ENCODE assay signal across 10 cellular contexts in the genomic region with DNA sequence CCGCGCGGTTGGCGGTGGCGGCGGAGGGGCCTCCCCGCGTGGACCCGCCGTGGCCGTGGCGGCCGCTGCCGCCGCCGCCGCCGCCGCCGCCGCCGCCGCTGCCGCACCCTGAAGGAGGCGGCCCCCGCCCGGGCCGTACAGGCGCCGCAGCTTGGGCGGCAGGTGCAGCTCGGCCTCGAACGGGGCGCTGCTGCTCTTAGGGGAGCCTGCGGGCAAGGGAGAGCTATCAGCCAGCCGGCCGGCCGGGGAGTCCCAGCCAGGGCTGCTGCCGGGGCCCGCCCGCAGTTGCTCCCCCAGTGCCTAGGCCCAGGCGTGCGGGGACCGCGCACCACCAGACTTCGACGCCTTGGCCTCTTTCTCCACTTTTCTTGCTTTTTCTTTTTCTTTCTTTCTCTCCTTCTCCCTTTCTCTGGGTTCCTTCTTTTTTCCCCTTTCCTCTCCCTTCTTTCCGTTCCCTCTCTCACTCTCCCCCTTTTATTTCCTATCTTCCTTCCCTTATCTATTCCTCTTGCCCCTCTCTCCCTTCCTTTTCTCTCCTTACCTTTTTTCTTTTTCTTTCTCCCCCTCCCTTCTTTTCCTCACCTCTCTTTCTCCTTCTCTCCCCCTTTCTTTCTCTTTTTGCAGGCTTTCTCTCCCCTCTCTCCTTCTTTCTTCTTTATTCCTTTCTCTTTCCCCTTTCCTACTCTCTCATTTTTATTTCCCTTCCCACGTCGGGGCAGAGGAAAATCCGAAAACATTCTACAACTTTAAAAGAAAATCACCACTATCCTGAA. TPM values are rescaled to one million over a fixed set of nuclear protein-coding genes. Genes with fewer than 3 reads are reported as not detected.
DNase-seq lines count a peak whose midpoint lies in the region; ATAC-seq, FAIRE-seq and TF ChIP-seq lines count a peak whose summit lies in the region.
"Had no signal": no experiment of that assay in that cellular context is flagged by ENCODE, and none has a peak within 500 bp of the region (broad histone marks: within the 10 kb centered on the region; RNA-seq: fewer than 3 reads in every experiment).

No MANE protein-coding gene starts in this region.

- peak overlapping the region; percentile 47 for H3K27ac Mint-ChIP-seq in astrocyte (ENCODE audit: unreplicated experiment)
- no peak overlapping the region for H3K27ac Mint-ChIP-seq in stimulated activated effector memory CD8-positive, alpha-beta T cell treated with anti-CD3 and anti-CD28 coated beads, Interleukin-12 subunit alpha, Interleukin-12 subunit beta, amount 100 ng/mL, for 72 hours

- H3K4me3 Mint-ChIP-seq in activated T-cell treated with anti-CD3 and anti-CD28 coated beads, Interleukin-2, amount 50 U/mL, for 4 hours, result no peak overlapping the region
- no peak overlapping the region for H3K4me3 Mint-ChIP-seq in astrocyte (ENCODE audit: unreplicated experiment)
- H3K4me3 Mint-ChIP-seq in stimulated activated effector memory CD8-positive, alpha-beta T cell treated with anti-CD3 and anti-CD28 coated beads, Interleukin-12 subunit alpha, Interleukin-12 subunit beta, amount 100 ng/mL, for 72 hours, result peak overlapping the region; percentile 72

- H3K36me3 Mint-ChIP-seq in activated T-cell treated with anti-CD3 and anti-CD28 coated beads, Interleukin-2, amount 50 U/mL, for 4 hours (ENCODE audit: insufficient read depth), result no peaks in the 10 kb centered on the region
- no peaks in the 10 kb centered on the region for H3K36me3 Mint-ChIP-seq in astrocyte (ENCODE audit: low read depth, unreplicated experiment)
- H3K36me3 Mint-ChIP-seq in stimulated activated effector memory CD8-positive, alpha-beta T cell treated with anti-CD3 and anti-CD28 coated beads, Interleukin-12 subunit alpha, Interleukin-12 subunit beta, amount 100 ng/mL, for 72 hours, result no peaks in the 10 kb centered on the region

- peaks cover 4% of the 10 kb centered on the region for H4K20me1 ChIP-seq in astrocyte (ENCODE audit: insufficient read depth, low read length)

- H3K27ac ChIP-seq in astrocyte (ENCODE audit: low read depth, low read length) (no peak overlapping the region), WERI-Rb-1 (no peak overlapping the region), Peyer's patch (no peak overlapping the region)

- H3K9ac ChIP-seq in astrocyte (ENCODE audit: low read length), result peak overlapping the region; percentile 14

- H3K9me3 Mint-ChIP-seq in activated T-cell treated with anti-CD3 and anti-CD28 coated beads, Interleukin-2, amount 50 U/mL, for 4 hours, result no peaks in the 10 kb centered on the region
- H3K9me3 Mint-ChIP-seq in astrocyte (ENCODE audit: unreplicated experiment), result no peaks in the 10 kb centered on the region
- H3K9me3 Mint-ChIP-seq in stimulated activated effector memory CD8-positive, alpha-beta T cell treated with anti-CD3 and anti-CD28 coated beads, Interleukin-12 subunit alpha, Interleukin-12 subunit beta, amount 100 ng/mL, for 72 hours, result no peaks in the 10 kb centered on the region

- peak overlapping the region; percentile 46 for H3K4me2 ChIP-seq in astrocyte (ENCODE audit: low read length)

- no peak overlapping the region for H2AFZ ChIP-seq in astrocyte (ENCODE audit: low read depth, low read length)

- TF ChIP-seq CTCF in astrocyte (IDR thresholded peaks at IDR 0.05; ENCODE audit: insufficient read depth, low read depth, low read length) (no peak), WERI-Rb-1 (IDR thresholded peaks at IDR 0.05; ENCODE audit: low read depth, low read length) (no peak), Peyer's patch (IDR thresholded peaks at IDR 0.05) (no peak)

- peaks cover 63% of the 10 kb centered on the region for H3K27me3 Mint-ChIP-seq in activated T-cell treated with anti-CD3 and anti-CD28 coated beads, Interleukin-2, amount 50 U/mL, for 4 hours (ENCODE audit: low read depth)
- H3K27me3 Mint-ChIP-seq in astrocyte (ENCODE audit: low read depth, unreplicated experiment), result peaks cover 55% of the 10 kb centered on the region

- H3K79me2 ChIP-seq in astrocyte (ENCODE audit: insufficient read depth, low read length), result peaks cover 7% of the 10 kb centered on the region

- H3K36me3 ChIP-seq in astrocyte (ENCODE audit: insufficient read depth, low read length) (no peaks in the 10 kb centered on the region), WERI-Rb-1 (no peaks in the 10 kb centered on the region), Peyer's patch (no peaks in the 10 kb centered on the region)

- H3K27me3 ChIP-seq in astrocyte (ENCODE audit: insufficient read depth, low read length) (peaks cover 69% of the 10 kb centered on the region), WERI-Rb-1 (ENCODE audit: insufficient read depth, low read depth, severe bottlenecking) (peaks cover 93% of the 10 kb centered on the region), Peyer's patch (peaks cover 0 to 12% of the 10 kb centered on the region in 2 donors)

- H3K4me3 ChIP-seq in astrocyte (ENCODE audit: insufficient read depth, low read depth, low read length) (no peak overlapping the region), WERI-Rb-1 (ENCODE audit: low read depth, low read length) (no peak overlapping the region), Peyer's patch (no peak overlapping the region)

- H3K9me3 ChIP-seq in astrocyte (ENCODE audit: insufficient read depth, low read depth, low read length), result no peaks in the 10 kb centered on the region
- peaks cover 4% of the 10 kb centered on the region for H3K9me3 ChIP-seq in WERI-Rb-1 (ENCODE audit: severe bottlenecking)
- H3K9me3 ChIP-seq in Peyer's patch, result peaks cover 0 to 5% (median 0%) of the 10 kb centered on the region in 4 donors

- ATAC-seq in activated T-cell treated with anti-CD3 and anti-CD28 coated beads, Interleukin-2, amount 50 U/mL, for 4 hours, result peak; percentile 29 to 45
- ATAC-seq in stimulated activated effector memory CD8-positive, alpha-beta T cell treated with anti-CD3 and anti-CD28 coated beads, Interleukin-12 subunit alpha, Interleukin-12 subunit beta, amount 100 ng/mL, for 72 hours, result peak; percentile 50

- no peaks in the 10 kb centered on the region for H3K4me1 ChIP-seq in astrocyte (ENCODE audit: insufficient read depth, low read length)
- H3K4me1 ChIP-seq in Peyer's patch, result peaks cover 0 to 16% (median 0%) of the 10 kb centered on the region in 4 donors

- H3K4me1 Mint-ChIP-seq in activated T-cell treated with anti-CD3 and anti-CD28 coated beads, Interleukin-2, amount 50 U/mL, for 4 hours (ENCODE audit: low read depth), result peaks cover 10% of the 10 kb centered on the region
- H3K4me1 Mint-ChIP-seq in astrocyte (ENCODE audit: low read depth, unreplicated experiment), result peaks cover 2% of the 10 kb centered on the region
- peaks cover 11% of the 10 kb centered on the region for H3K4me1 Mint-ChIP-seq in stimulated activated effector memory CD8-positive, alpha-beta T cell treated with anti-CD3 and anti-CD28 coated beads, Interleukin-12 subunit alpha, Interleukin-12 subunit beta, amount 100 ng/mL, for 72 hours

- DNase-seq in activated T-cell treated with anti-CD3 and anti-CD28 coated beads, Interleukin-2, amount 50 U/mL, for 4 hours, result no peak
- DNase-seq in activated T-cell treated with anti-CD3 and anti-CD28 coated beads for 4 hours (no peak), HT-29 (ENCODE audit: low spot score) (peak; percentile 1), astrocyte (ENCODE audit: low read depth) (no peak), WERI-Rb-1 (no peak), Peyer's patch (no peak)
- no peak for DNase-seq in stimulated activated effector memory CD8-positive, alpha-beta T cell treated with anti-CD3 and anti-CD28 coated beads, Interleukin-12 subunit alpha, Interleukin-12 subunit beta, amount 100 ng/mL, for 72 hours (ENCODE audit: low spot score in 2 of 2)
- DNase-seq in stimulated activated naive CD4-positive, alpha-beta T cell (lab: John Stamatoyannopoulos, UW), result no peak
- DNase-seq: DMS79, SHP77 had no signal

- no peak for TF ChIP-seq POLR2A in Peyer's patch (IDR thresholded peaks at IDR 0.05)

- FAIRE-seq in astrocyte (lab: Jason Lieb, UNC), result no peak

RNA-seq across cellular contexts. Expression of a gene that starts 2.0 kb away (rescaled TPM):
- not detected for total RNA-seq in activated T-cell treated with anti-CD3 and anti-CD28 coated beads, Interleukin-2, amount 50 U/mL, for 4 hours
- not detected in 2 replicates for total RNA-seq in HT-29 (2014; rRNA removed; shearing (Covaris generic))
- total RNA-seq in astrocyte (not detected in 2 replicates), Peyer's patch (1 to 10 TPM in 1 of 4 donors, under 1 TPM in 2, not detected in 1; 0.40 to 1.0 (median 0.88) TPM)
